21 cellular contexts compared by ENCODE assay signal in genomic region chr11:73078631-73079030, GRCh38.
DNase-seq lines count a peak whose midpoint lies in the region; ATAC-seq, FAIRE-seq and TF ChIP-seq lines count a peak whose summit lies in the region.
"Had no signal": no experiment of that assay in that cellular context is flagged by ENCODE, and none has a peak within 500 bp of the region (broad histone marks: within the 10 kb centered on the region; RNA-seq: fewer than 3 reads in every experiment).

No MANE protein-coding gene starts in this region.

- CTCF ChIA-PET in activated B cell treated with CpG ODN at 0.5 μM for 24 hours (lab: Charles Lee) = interaction anchor here (1.4 kb wide), 1 partner anchor 99 kb away, joined by 3 read pairs; no protein-coding TSS in a partner anchor
- CTCF ChIA-PET in GM12878 (lab: Yijun Ruan, JAX) = interaction anchor here (1.1 to 1.6 kb wide), 2 partner anchors 9 to 77 kb away, joined by 4 to 5 read pairs; no protein-coding TSS in a partner anchor

- H3K4me1 Mint-ChIP-seq in activated B cell treated with CpG ODN at 0.5 μM for 24 hours = peaks cover 46% of the 10 kb centered on the region
- peaks cover 29 to 67% (median 45%) of the 10 kb centered on the region in 3 donors for H3K4me1 Mint-ChIP-seq in naive B cell
- H3K4me1 Mint-ChIP-seq in stimulated activated naive B cell treated with anti-CD40 and anti-IgM and Interleukin-4, amounts not matched to agents 10 μg/mL and 1 μg/mL and 100 μg/mL, for 72 hours = peaks cover 16 to 26% of the 10 kb centered on the region in 2 donors

- H3K27me3 Mint-ChIP-seq in activated B cell treated with CpG ODN at 0.5 μM for 24 hours = no peaks in the 10 kb centered on the region
- no peaks in the 10 kb centered on the region for H3K27me3 Mint-ChIP-seq in naive B cell
- H3K27me3 Mint-ChIP-seq in stimulated activated naive B cell treated with anti-CD40 and anti-IgM and Interleukin-4, amounts not matched to agents 10 μg/mL and 1 μg/mL and 100 μg/mL, for 72 hours = no peaks in the 10 kb centered on the region
- H3K27me3 Mint-ChIP-seq: CD4-positive, alpha-beta T cell had no signal

- SMC1A ChIA-PET in GM12878 (lab: Charles Lee; ENCODE audit: uncharacterized antibody, unreplicated experiment) = interaction anchor here (0.6 to 1.7 kb wide), 5 partner anchors 8 to 126 kb away, joined by 3 to 5 read pairs (median 4); no protein-coding TSS in a partner anchor

- H3K27ac Mint-ChIP-seq in activated B cell treated with CpG ODN at 0.5 μM for 24 hours (peak overlapping the region; percentile 65), naive B cell (peak overlapping the region in 4 of 6 donors; percentile 16 to 77 (median 50))
- peak overlapping the region; percentile 37 for H3K27ac Mint-ChIP-seq in stimulated activated naive B cell treated with anti-CD40 and anti-IgM and Interleukin-4, amounts not matched to agents 10 μg/mL and 1 μg/mL and 100 μg/mL, for 72 hours
- H3K27ac Mint-ChIP-seq: CD4-positive, alpha-beta T cell; CD8-positive, alpha-beta T cell had no signal

- no peak overlapping the region for H3K4me3 Mint-ChIP-seq in activated B cell treated with CpG ODN at 0.5 μM for 24 hours
- H3K4me3 Mint-ChIP-seq in naive B cell = peak overlapping the region in 1 of 8 donors; percentile 66
- no peak overlapping the region for H3K4me3 Mint-ChIP-seq in stimulated activated naive B cell treated with anti-CD40 and anti-IgM and Interleukin-4, amounts not matched to agents 10 μg/mL and 1 μg/mL and 100 μg/mL, for 72 hours
- H3K4me3 Mint-ChIP-seq: CD4-positive, alpha-beta T cell; CD8-positive, alpha-beta T cell had no signal

- in situ Hi-C loops in GM12878 (cut with MboI) = no loop called here

- H3K4me1 ChIP-seq in GM12878 (ENCODE audit: control insufficient read depth, insufficient read depth, low read length) = no peaks in the 10 kb centered on the region; the same call in 1 of the 2 replicates
- H3K4me1 ChIP-seq: Caco-2 had no signal

- H3K27me3 ChIP-seq in GM12878 (replicated peaks in 1 of 2; ENCODE audit: control insufficient read depth in 2 of 2, insufficient read depth in 2 of 2, low read length in 1 of 2) = no peaks in the 10 kb centered on the region
- H3K27me3 ChIP-seq: BLaER1 treated with 17β-estradiol and CSF1 and Interleukin-3, amounts not matched to agents 10 nM and 100 nM had no signal

- DNase-seq in activated B cell treated with CpG ODN at 0.5 μM for 24 hours (no peak), GM12878 (ENCODE audit: low read depth, low spot score) (no peak), naive B cell (no peak), NCI-H1048 (lab: John Stamatoyannopoulos, UW) (no peak), HuH-7 (ENCODE audit: low spot score) (no peak), dedifferentiated amniotic fluid mesenchymal stem cell (ENCODE audit: extremely low spot score) (no peak)
- DNase-seq in stimulated activated naive B cell treated with anti-CD40 and anti-IgM and Interleukin-4, amounts not matched to agents 10 μg/mL and 1 μg/mL and 100 μg/mL, for 72 hours = no peak
- DNase-seq in NK-92 treated with Interleukin-12 subunit alpha and Interleukin-12 subunit beta, amount 100 ng/mL, for 24 hours (lab: John Stamatoyannopoulos, UW) = no peak
- DNase-seq: 8988T; ACHN; Caco-2; Calu3; CD4-positive, alpha-beta T cell; CD8-positive, alpha-beta T cell; DMS79 treated with DMSO at 0.1 percent for 48 hours; GF-D8 had no signal

- no peak for TF ChIP-seq RAD21 in GM12878 (IDR thresholded peaks at IDR 0.05; ENCODE audit: insufficient read depth, low read depth, low read length)

- TF ChIP-seq EP300 in GM12878 (IDR thresholded peaks at IDR 0.05; ENCODE audit: borderline replicate concordance in 1 of 2, control insufficient read depth in 1 of 2, low read depth in 2 of 2, low read length in 2 of 2) = no peak

- TSS peak; percentile 8 for BruUV-seq in GM12878 (replicated peaks; lab: Mats Ljungman, UMichigan)

- H3K9me3 Mint-ChIP-seq in activated B cell treated with CpG ODN at 0.5 μM for 24 hours = peaks cover 8% of the 10 kb centered on the region
- H3K9me3 Mint-ChIP-seq in naive B cell = peaks cover 0 to 12% (median 8%) of the 10 kb centered on the region in 7 donors
- peaks cover 0 to 1% of the 10 kb centered on the region in 2 donors for H3K9me3 Mint-ChIP-seq in stimulated activated naive B cell treated with anti-CD40 and anti-IgM and Interleukin-4, amounts not matched to agents 10 μg/mL and 1 μg/mL and 100 μg/mL, for 72 hours
- H3K9me3 Mint-ChIP-seq: CD4-positive, alpha-beta T cell; CD8-positive, alpha-beta T cell had no signal

- ATAC-seq in activated B cell treated with CpG ODN at 0.5 μM for 24 hours (ENCODE audit: low read depth) (no peak), GM12878 (no peak), naive B cell (ENCODE audit: low read depth in 2 of 2) (no peak)
- no peak for ATAC-seq in stimulated activated naive B cell treated with anti-CD40 and anti-IgM and Interleukin-4, amounts not matched to agents 10 μg/mL and 1 μg/mL and 100 μg/mL, for 72 hours (replicated peaks)
- ATAC-seq: CD8-positive, alpha-beta T cell had no signal

- no peak overlapping the region for H3K27ac ChIP-seq in GM12878 (ENCODE audit: control insufficient read depth, insufficient read depth)
- H3K27ac ChIP-seq: C4-2B had no signal

- TF ChIP-seq POLR2A in GM12878 (IDR thresholded peaks at IDR 0.05; ENCODE audit: low read depth, low read length) = no peak

- peaks cover 12% of the 10 kb centered on the region; the same call in 2 of the 3 replicates for H3K9me3 ChIP-seq in GM12878 (replicated peaks; ENCODE audit: control insufficient read depth, insufficient read depth, low read length)

- no peaks in the 10 kb centered on the region for H4K20me1 ChIP-seq in GM12878 (ENCODE audit: control insufficient read depth, insufficient read depth)

- WGBS in GM12878 (ENCODE audit: insufficient coverage, insufficient replicate concordance, low lambda C conversion rate, missing lambda C conversion rate) = 98% methylated on average over 9 of the region's 9 CpGs

- H3K36me3 Mint-ChIP-seq in activated B cell treated with CpG ODN at 0.5 μM for 24 hours (ENCODE audit: low read depth) (peaks cover 69% of the 10 kb centered on the region), naive B cell (peaks cover 27 to 49% of the 10 kb centered on the region in 2 donors)
- peaks cover 46 to 58% of the 10 kb centered on the region in 2 donors for H3K36me3 Mint-ChIP-seq in stimulated activated naive B cell treated with anti-CD40 and anti-IgM and Interleukin-4, amounts not matched to agents 10 μg/mL and 1 μg/mL and 100 μg/mL, for 72 hours

- no peak overlapping the region for H3K4me3 ChIP-seq in GM12878
- H3K4me3 ChIP-seq: BLaER1 treated with 17β-estradiol and CSF1 and Interleukin-3, amounts not matched to agents 10 nM and 100 nM had no signal

- no peak overlapping the region for H2AFZ ChIP-seq in GM12878 (ENCODE audit: control insufficient read depth, low read depth, low read length)

- peaks cover 2 to 16% of the 10 kb centered on the region in 2 experiments for H3K36me3 ChIP-seq in GM12878 (ENCODE audit: control insufficient read depth in 2 of 2, insufficient read depth in 2 of 2, low read length in 1 of 2)

- POLR2A ChIA-PET in activated B cell treated with CpG ODN at 0.5 μM for 24 hours (lab: Charles Lee) = no interaction called here
- POLR2A ChIA-PET in GM12878 (lab: Charles Lee) = no interaction called here

- RAD21 ChIA-PET in GM12878 (lab: Charles Lee; ENCODE audit: unreplicated experiment) = no interaction called here

- TF ChIP-seq CTCF in activated B cell treated with CpG ODN at 0.5 μM for 24 hours (IDR thresholded peaks at IDR 0.05) (no peak), GM12878 (IDR thresholded peaks at IDR 0.05 in 2 of 3, conservative IDR thresholded peaks at IDR 0.05 in 1 of 3; ENCODE audit: control insufficient read depth in 2 of 3, extremely low read depth in 1 of 3, insufficient read depth in 1 of 3, low read depth in 3 of 3, low read length in 3 of 3) (no peak)

- intact Hi-C loops in activated B cell treated with CpG ODN at 0.5 μM for 24 hours (cut with micrococcal nuclease) (no loop called here), GM12878 (cut with micrococcal nuclease; ENCODE audit: unreplicated experiment) (no loop called here)

- no peak overlapping the region for H3K4me2 ChIP-seq in GM12878 (ENCODE audit: control insufficient read depth, insufficient read depth)

- FAIRE-seq in GM12878 (lab: Jason Lieb, UNC) = no peak
- FAIRE-seq: A204.1, D721Med, G401.6 had no signal

- peaks cover 45% of the 10 kb centered on the region for H3K79me2 ChIP-seq in GM12878 (ENCODE audit: control insufficient read depth, insufficient read depth, low read length)

- no peak overlapping the region for H3K9ac ChIP-seq in GM12878 (ENCODE audit: control insufficient read depth, insufficient read depth, low read length)
- H3K9ac ChIP-seq: BLaER1 treated with 17β-estradiol and CSF1 and Interleukin-3, amounts not matched to agents 10 nM and 100 nM had no signal

TF ChIP-seq in GM12878, 131 proteins besides CTCF, POLR2A, EP300 and RAD21 (continues in another document):
- no peak for TF ChIP-seq ZBTB4 (CRISPR knock-in tag; IDR thresholded peaks at IDR 0.05)
- no peak for TF ChIP-seq ATF7 (IDR thresholded peaks at IDR 0.05; ENCODE audit: low read depth)
- no peak for TF ChIP-seq ZNF622 (IDR thresholded peaks at IDR 0.05)
- no peak for TF ChIP-seq GABPA (IDR thresholded peaks at IDR 0.05; ENCODE audit: low read depth)
